Comparison of ENCODE assay signal across 25 cellular contexts in genomic region chr22:41215926-41216325, GRCh38. TPM values are rescaled to one million over a fixed set of nuclear protein-coding genes. Genes with fewer than 3 reads are reported as not detected.
DNase-seq lines count a peak whose midpoint lies in the region; ATAC-seq, FAIRE-seq and TF ChIP-seq lines count a peak whose summit lies in the region.
"Had no signal": no experiment of that assay in that cellular context is flagged by ENCODE, and none has a peak within 500 bp of the region (broad histone marks: within the 10 kb centered on the region; RNA-seq: fewer than 3 reads in every experiment).

No MANE protein-coding gene starts in this region.

- H3K27ac ChIP-seq in mesenchymal stem cell (ENCODE audit: low read length, poor library complexity, severe bottlenecking), result no peak overlapping the region
- peak overlapping the region in 2 of 4 donors; percentile 89 for H3K27ac ChIP-seq in tibial nerve
- H3K27ac ChIP-seq: A549, colonic mucosa had no signal

- no peak for DNase-seq in activated CD4-positive, alpha-beta T cell treated with anti-CD3 and anti-CD28 coated beads, Interleukin-2, amount 10 ng/mL, durations not matched to agents 24 days and 14 days
- DNase-seq in activated CD4-positive, alpha-beta T cell treated with anti-CD3 and anti-CD28 coated beads for 48 hours, result no peak
- DNase-seq in AG10803 (ENCODE audit: low read depth) (no peak), bronchial epithelial cell (ENCODE audit: low read depth) (no peak), mesenchymal stem cell (no peak), cerebellum (ENCODE audit: low spot score) (no peak), tibial nerve (ENCODE audit: low spot score in 2 of 2) (no peak)
- DNase-seq: activated naive CD4-positive, alpha-beta T cell; colonic mucosa; DMS53; HFFc6; hypothalamus; natural killer cell; NCI-H146; NCI-H82; pancreas; SIG-M5; sigmoid colon; stimulated activated naive CD4-positive, alpha-beta T cell had no signal

- H2BK5ac ChIP-seq in mesenchymal stem cell (ENCODE audit: low read depth, low read length, poor library complexity, severe bottlenecking), result no peak overlapping the region

- no peaks in the 10 kb centered on the region for H3K27me3 ChIP-seq in bronchial epithelial cell (ENCODE audit: control insufficient read depth, insufficient read depth, low read length)
- H3K27me3 ChIP-seq in mesenchymal stem cell (ENCODE audit: control insufficient read depth in 1 of 2, insufficient read depth in 1 of 2, low read length in 2 of 2), result no peaks in the 10 kb centered on the region
- no peaks in the 10 kb centered on the region for H3K27me3 ChIP-seq in tibial nerve
- H3K27me3 ChIP-seq: colonic mucosa, pancreas, sigmoid colon had no signal

- H3K27ac Mint-ChIP-seq in activated CD4-positive, alpha-beta T cell treated with anti-CD3 and anti-CD28 coated beads, Interleukin-2, amount 10 ng/mL, durations not matched to agents 24 days and 14 days, result peak overlapping the region; percentile 25
- H3K27ac Mint-ChIP-seq: CD4-positive, CD25-positive, alpha-beta regulatory T cell; HFFc6; memory B cell had no signal

- no peak overlapping the region for H2BK15ac ChIP-seq in mesenchymal stem cell (ENCODE audit: low read depth, poor library complexity, severe bottlenecking)

- H3K4me3 Mint-ChIP-seq in activated CD4-positive, alpha-beta T cell treated with anti-CD3 and anti-CD28 coated beads, Interleukin-2, amount 10 ng/mL, durations not matched to agents 24 days and 14 days, result peak overlapping the region; percentile 75
- H3K4me3 Mint-ChIP-seq: HFFc6, memory B cell, natural killer cell had no signal

- WGBS in mesenchymal stem cell, result 95% methylated on average over 7 of the region's 7 CpGs
- 94 to 96% methylated on average over 7 of the region's 7 CpGs for WGBS in tibial nerve, 2 donors

- H3K9ac ChIP-seq in mesenchymal stem cell (ENCODE audit: low read length), result no peak overlapping the region

- H2AFZ ChIP-seq in mesenchymal stem cell (ENCODE audit: low read depth, low read length), result no peak overlapping the region

- no peak overlapping the region for H3K23ac ChIP-seq in mesenchymal stem cell (ENCODE audit: low read length in 2 of 2)

- TF ChIP-seq EP300 in tibial nerve (IDR thresholded peaks at IDR 0.05), result no peak

- H3K18ac ChIP-seq in mesenchymal stem cell (ENCODE audit: low read depth in 1 of 2, low read length in 2 of 2), result no peak overlapping the region

- H3K36me3 Mint-ChIP-seq in activated CD4-positive, alpha-beta T cell treated with anti-CD3 and anti-CD28 coated beads, Interleukin-2, amount 10 ng/mL, durations not matched to agents 24 days and 14 days (ENCODE audit: low read depth), result peaks cover 57% of the 10 kb centered on the region
- H3K36me3 Mint-ChIP-seq: natural killer cell had no signal

- H3K14ac ChIP-seq in mesenchymal stem cell (ENCODE audit: low read length in 2 of 2), result no peak overlapping the region

- no peak for FAIRE-seq in bronchial epithelial cell (lab: Jason Lieb, UNC)
- FAIRE-seq: A549, endometrium, keratinocyte, pancreas had no signal

- H4K91ac ChIP-seq in mesenchymal stem cell (ENCODE audit: low read length), result peak overlapping the region; percentile 52

- H3K4me1 ChIP-seq in mesenchymal stem cell (ENCODE audit: control insufficient read depth, insufficient read depth, low read depth, low read length) (peaks cover 5% of the 10 kb centered on the region), tibial nerve (peaks cover 0 to 27% (median 18%) of the 10 kb centered on the region in 4 donors)
- H3K4me1 ChIP-seq: colonic mucosa, pancreas had no signal

- H2AK5ac ChIP-seq in mesenchymal stem cell (ENCODE audit: low read length, severe bottlenecking), result no peak overlapping the region

- intact Hi-C loops in activated CD4-positive, alpha-beta T cell treated with anti-CD3 and anti-CD28 coated beads, Interleukin-2, amount 10 ng/mL, durations not matched to agents 24 days and 14 days (cut with micrococcal nuclease), result no loop called here

- no peak overlapping the region for H2BK120ac ChIP-seq in mesenchymal stem cell (ENCODE audit: low read depth, low read length)

- H3K36me3 ChIP-seq in bronchial epithelial cell (ENCODE audit: control insufficient read depth, insufficient read depth, low read length) (peaks cover 9% of the 10 kb centered on the region), mesenchymal stem cell (ENCODE audit: control insufficient read depth in 1 of 2, insufficient read depth in 2 of 2, low read depth in 1 of 2, low read length in 2 of 2) (peaks cover 51 to 53% of the 10 kb centered on the region in 2 experiments), tibial nerve (peaks cover under 1 to 78% (median 3%) of the 10 kb centered on the region in 3 donors)
- H3K36me3 ChIP-seq: colonic mucosa had no signal

- no peak overlapping the region for H2BK12ac ChIP-seq in mesenchymal stem cell (ENCODE audit: low read length in 2 of 2)

- no peaks in the 10 kb centered on the region for H3K9me3 Mint-ChIP-seq in activated CD4-positive, alpha-beta T cell treated with anti-CD3 and anti-CD28 coated beads, Interleukin-2, amount 10 ng/mL, durations not matched to agents 24 days and 14 days
- H3K9me3 Mint-ChIP-seq: HFFc6, memory B cell, natural killer cell had no signal

- no peak for TF ChIP-seq POLR2A in tibial nerve (IDR thresholded peaks at IDR 0.05)

- no peak overlapping the region for H3K4ac ChIP-seq in mesenchymal stem cell (ENCODE audit: low read depth in 1 of 2, low read length in 2 of 2)

- H3K27me3 Mint-ChIP-seq in activated CD4-positive, alpha-beta T cell treated with anti-CD3 and anti-CD28 coated beads, Interleukin-2, amount 10 ng/mL, durations not matched to agents 24 days and 14 days, result no peaks in the 10 kb centered on the region
- H3K27me3 Mint-ChIP-seq: CD4-positive, CD25-positive, alpha-beta regulatory T cell; memory B cell had no signal

- H3K4me3 ChIP-seq in AG10803 (ENCODE audit: low read length) (peak overlapping the region; percentile 17; the same call in 1 of the 2 replicates), bronchial epithelial cell (ENCODE audit: low read depth, low read length) (peak overlapping the region; percentile 25), mesenchymal stem cell (ENCODE audit: insufficient read depth in 1 of 2, low read depth in 1 of 2, low read length in 2 of 2) (no peak overlapping the region), tibial nerve (no peak overlapping the region)
- H3K4me3 ChIP-seq: A549, colonic mucosa, pancreas, sigmoid colon had no signal

- H3K9me3 ChIP-seq in mesenchymal stem cell (ENCODE audit: control insufficient read depth, low read length) (no peaks in the 10 kb centered on the region), tibial nerve (no peaks in the 10 kb centered on the region)
- H3K9me3 ChIP-seq: A549, colonic mucosa, pancreas, sigmoid colon had no signal

- no peak for TF ChIP-seq CTCF in AG10803 (conservative IDR thresholded peaks at IDR 0.05; ENCODE audit: low read length)
- TF ChIP-seq CTCF in bronchial epithelial cell (IDR thresholded peaks at IDR 0.05; ENCODE audit: insufficient read depth, low read length, severe bottlenecking), result no peak
- no peak for TF ChIP-seq CTCF in tibial nerve (IDR thresholded peaks at IDR 0.05)

- ATAC-seq in GM21423 (IDR thresholded peaks at IDR 0.05; ENCODE audit: unreplicated experiment), result no peak
- ATAC-seq: A549, natural killer cell, pancreas had no signal

- H3K4me1 Mint-ChIP-seq in activated CD4-positive, alpha-beta T cell treated with anti-CD3 and anti-CD28 coated beads, Interleukin-2, amount 10 ng/mL, durations not matched to agents 24 days and 14 days, result peaks cover 30% of the 10 kb centered on the region

- H3K4me2 ChIP-seq in mesenchymal stem cell (ENCODE audit: low read length, poor library complexity, severe bottlenecking), result no peak overlapping the region
- H3K4me2 ChIP-seq: A549 had no signal

- H3K79me1 ChIP-seq in mesenchymal stem cell (replicated peaks; ENCODE audit: low read length, poor library complexity, severe bottlenecking), result peaks cover 6% of the 10 kb centered on the region

- no peak overlapping the region for H4K8ac ChIP-seq in mesenchymal stem cell (ENCODE audit: low read length)

RNA-seq across cellular contexts. Expression of gene L3MBTL2, which starts 10.8 kb away (rescaled TPM):
- 53.3 and 55.0 TPM in 2 replicates for total RNA-seq in activated CD4-positive, alpha-beta T cell treated with anti-CD3 and anti-CD28 coated beads, Interleukin-2, amount 10 ng/mL, durations not matched to agents 24 days and 14 days
- total RNA-seq in bronchial epithelial cell (8.2 and 10.8 TPM in 2 replicates), cerebellum (16.6 TPM), tibial nerve (10 to 100 TPM; 21.2 to 27.4 (median 24.3) TPM)
- polyA plus RNA-seq in mesenchymal stem cell (2013, experiment 1 of 2), result 9.9 TPM
- polyA plus RNA-seq in mesenchymal stem cell (2013, experiment 2 of 2), result 9.7 TPM

RNA-seq across cellular contexts. Expression of gene CHADL, which starts 24.8 kb away (rescaled TPM):
- total RNA-seq in activated CD4-positive, alpha-beta T cell treated with anti-CD3 and anti-CD28 coated beads, Interleukin-2, amount 10 ng/mL, durations not matched to agents 24 days and 14 days, result 0.33 and 0.47 TPM in 2 replicates
- total RNA-seq in bronchial epithelial cell (1.6 and 2.4 TPM in 2 replicates), cerebellum (2.4 TPM), tibial nerve (10 to 100 TPM; 25.3 to 32.0 (median 27.5) TPM)
- 0.22 TPM for polyA plus RNA-seq in mesenchymal stem cell (2013, experiment 1 of 2)
- 0.22 TPM for polyA plus RNA-seq in mesenchymal stem cell (2013, experiment 2 of 2)
- polyA plus RNA-seq: A549 had no signal

Comparison
In these comparisons a context has a peak if more than half of its experiments do, and no peak if none do; other contexts are left out.
1. H3K4me3 ChIP-seq: peak in AG10803 (single experiment) and bronchial epithelial cell (single experiment); none in mesenchymal stem cell (0 of 2) and tibial nerve (0 of 4).